14 cellular contexts compared by ENCODE assay signal in the genomic region with DNA sequence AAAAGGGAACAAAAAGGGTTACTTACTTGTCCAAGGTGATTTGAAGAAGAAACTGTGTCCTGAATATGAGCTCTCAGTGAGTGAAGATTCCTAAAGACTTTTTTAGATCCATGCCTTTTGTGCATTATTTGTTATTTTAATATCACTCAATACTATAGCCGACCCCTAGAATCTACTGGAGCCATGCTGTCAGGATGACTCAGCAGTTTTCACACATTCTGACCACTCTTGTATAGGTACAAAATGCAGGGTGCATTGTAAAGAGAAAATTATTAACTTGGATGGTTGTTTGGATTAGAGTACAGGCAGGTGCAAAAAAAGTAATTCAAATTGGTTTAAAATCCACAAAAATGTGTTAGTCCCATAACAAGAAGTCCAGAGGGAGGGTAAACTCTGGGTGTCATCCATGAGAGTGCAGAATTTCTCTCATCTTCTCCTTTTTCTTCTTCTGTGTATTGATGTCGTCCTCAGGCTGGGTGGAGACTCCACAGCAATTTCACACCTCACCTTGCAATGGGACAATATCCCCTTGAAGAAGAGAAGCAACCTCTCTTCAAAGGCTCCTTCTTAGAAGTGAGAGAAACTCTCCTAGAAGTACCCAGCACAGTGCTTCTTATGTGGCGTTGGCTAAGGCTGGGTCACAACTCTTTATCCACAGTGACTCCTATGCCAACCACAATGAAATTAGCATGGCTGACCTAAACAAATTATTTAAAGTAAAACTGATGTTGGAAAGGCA.
DNase-seq lines count a peak whose midpoint lies in the region; ATAC-seq, FAIRE-seq and TF ChIP-seq lines count a peak whose summit lies in the region.
"Had no signal": no experiment of that assay in that cellular context is flagged by ENCODE, and none has a peak within 500 bp of the region (broad histone marks: within the 10 kb centered on the region; RNA-seq: fewer than 3 reads in every experiment).

No MANE protein-coding gene starts in this region.

- no peak overlapping the region for H3K18ac ChIP-seq in H1 (ENCODE audit: extremely low read depth, low read length)

- H3K27me3 Mint-ChIP-seq in activated CD4-positive, alpha-beta T cell treated with anti-CD3 and anti-CD28 coated beads, Interleukin-2, amount 10 ng/mL, durations not matched to agents 7 days and 5 days = peaks cover 2% of the 10 kb centered on the region
- H3K27me3 Mint-ChIP-seq: CD4-positive, CD25-positive, alpha-beta regulatory T cell; IgD-negative memory B cell had no signal

- WGBS in HepG2 (ENCODE audit: low lambda C conversion rate) = 59% methylated on average over 3 of the region's 3 CpGs
- 87% methylated on average over 3 of the region's 3 CpGs for WGBS in right lobe of liver (ENCODE audit: insufficient coverage, low coverage, low lambda C conversion rate, missing lambda C conversion rate)
- 96% methylated on average over 3 of the region's 3 CpGs; no CpG with 5 or more reads in 1 of the 2 experiments for WGBS in H1 (ENCODE audit: extremely low coverage in 1 of 2, insufficient coverage in 1 of 2, insufficient read length in 1 of 2, insufficient replicate concordance in 2 of 2, low coverage in 1 of 2, low lambda C conversion rate in 2 of 2, missing lambda C conversion rate in 1 of 2), 2 experiments

- H4K20me1 ChIP-seq in HepG2 (ENCODE audit: insufficient read depth, low read length) = no peaks in the 10 kb centered on the region
- no peaks in the 10 kb centered on the region for H4K20me1 ChIP-seq in H1 (replicated peaks in 1 of 2; ENCODE audit: control insufficient read depth in 1 of 2, insufficient read depth in 2 of 2, low read length in 2 of 2)
- H4K20me1 ChIP-seq: BLaER1 treated with 17β-estradiol and CSF1 and Interleukin-3, amounts not matched to agents 10 nM and 100 nM had no signal

- no peak overlapping the region for H3K56ac ChIP-seq in H1 (replicated peaks; ENCODE audit: insufficient read length, low read depth, low read length)

- H3K36me3 ChIP-seq in HepG2 (replicated peaks in 1 of 2; ENCODE audit: control insufficient read depth in 1 of 2, insufficient read depth in 2 of 2, low read length in 2 of 2) (no peaks in the 10 kb centered on the region), right lobe of liver (no peaks in the 10 kb centered on the region), H1 (ENCODE audit: control insufficient read depth in 2 of 4, insufficient read depth in 4 of 4, low read length in 3 of 4) (no peaks in the 10 kb centered on the region)

- H3K9me3 ChIP-seq in HepG2 (ENCODE audit: low read length) (no peaks in the 10 kb centered on the region), right lobe of liver (no peaks in the 10 kb centered on the region), H1 (ENCODE audit: insufficient read depth in 2 of 2, low read depth in 1 of 2, low read length in 1 of 2) (0 out of 4 replicates have a peak, but pooled peaks cover 0 to 1% of the 10 kb centered on the region in 2 experiments)

- H4K8ac ChIP-seq in H1 (ENCODE audit: extremely low read depth, insufficient read depth, low read length) = no peak overlapping the region

- H2BK5ac ChIP-seq in H1 (ENCODE audit: low read depth, low read length) = no peak overlapping the region

- H3K27ac ChIP-seq in HepG2 (ENCODE audit: extremely low read length, insufficient read depth, low read length) (no peak overlapping the region), right lobe of liver (no peak overlapping the region), H1 (ENCODE audit: low read depth, low read length) (no peak overlapping the region)
- H3K27ac ChIP-seq: BLaER1 treated with 17β-estradiol and CSF1 and Interleukin-3, amounts not matched to agents 10 nM and 100 nM had no signal

- no peaks in the 10 kb centered on the region for H3K79me1 ChIP-seq in H1 (ENCODE audit: low read depth, low read length)

- no peak overlapping the region for H2AK5ac ChIP-seq in H1 (ENCODE audit: low read depth, low read length)

- POLR2A ChIA-PET in activated CD4-positive, alpha-beta T cell treated with anti-CD3 and anti-CD28 coated beads, Interleukin-2, amount 10 ng/mL, durations not matched to agents 7 days and 5 days (lab: Charles Lee) = no interaction called here
- POLR2A ChIA-PET in HepG2 (lab: Yijun Ruan, JAX) (no interaction called here), H1 (lab: Charles Lee; ENCODE audit: partially characterized antibody) (no interaction called here)

- peaks cover 20% of the 10 kb centered on the region for H3K4me1 Mint-ChIP-seq in activated CD4-positive, alpha-beta T cell treated with anti-CD3 and anti-CD28 coated beads, Interleukin-2, amount 10 ng/mL, durations not matched to agents 7 days and 5 days
- H3K4me1 Mint-ChIP-seq: CD4-positive, CD25-positive, alpha-beta regulatory T cell; IgD-negative memory B cell had no signal

- no peak overlapping the region for H2BK12ac ChIP-seq in H1 (ENCODE audit: low read depth, low read length)

- H3K27me3 ChIP-seq in HepG2 (ENCODE audit: control insufficient read depth in 1 of 2, insufficient read depth in 2 of 2, low read length in 2 of 2) (no peaks in the 10 kb centered on the region), right lobe of liver (no peaks in the 10 kb centered on the region), H1 (replicated peaks in 1 of 4; ENCODE audit: control insufficient read depth in 3 of 4, extremely low read depth in 1 of 4, insufficient read depth in 3 of 4, low read length in 3 of 4) (peaks cover 0 to 1% (median 0%) of the 10 kb centered on the region in 4 experiments; a peak in 1 of 7 replicates)
- H3K27me3 ChIP-seq: BLaER1 treated with 17β-estradiol and CSF1 and Interleukin-3, amounts not matched to agents 10 nM and 100 nM had no signal

- no peak overlapping the region for H2BK20ac ChIP-seq in H1 (ENCODE audit: low read length)

- no peak overlapping the region for H2BK15ac ChIP-seq in H1 (ENCODE audit: low read length)

- no peak for TF ChIP-seq RAD21 in HepG2 (CRISPR knock-in tag; IDR thresholded peaks at IDR 0.05)
- no peak for TF ChIP-seq RAD21 in H1 (IDR thresholded peaks at IDR 0.05 in 1 of 2, conservative IDR thresholded peaks at IDR 0.05 in 1 of 2; ENCODE audit: low read depth in 2 of 2, low read length in 2 of 2)

- H3K4me2 ChIP-seq in HepG2 (ENCODE audit: low read depth, low read length) (no peak overlapping the region), H1 (ENCODE audit: insufficient read depth in 1 of 2, low read depth in 2 of 2, low read length in 2 of 2) (no peak overlapping the region)

- no peak for TF ChIP-seq CTCF in HepG2 (CRISPR knock-in tag; IDR thresholded peaks at IDR 0.05)
- no peak for TF ChIP-seq CTCF in right lobe of liver (IDR thresholded peaks at IDR 0.05)
- TF ChIP-seq CTCF in H1 (IDR thresholded peaks at IDR 0.05; ENCODE audit: control extremely low read depth in 1 of 3, insufficient read depth in 1 of 3, low read depth in 1 of 3, low read length in 3 of 3) = no peak

- H3K27ac Mint-ChIP-seq in activated CD4-positive, alpha-beta T cell treated with anti-CD3 and anti-CD28 coated beads, Interleukin-2, amount 10 ng/mL, durations not matched to agents 7 days and 5 days = peak overlapping the region; percentile 54
- H3K27ac Mint-ChIP-seq: CD4-positive, CD25-positive, alpha-beta regulatory T cell; IgD-negative memory B cell had no signal

- H3K9me3 Mint-ChIP-seq in activated CD4-positive, alpha-beta T cell treated with anti-CD3 and anti-CD28 coated beads, Interleukin-2, amount 10 ng/mL, durations not matched to agents 7 days and 5 days = peaks cover 5% of the 10 kb centered on the region

- TF ChIP-seq POLR2A in HepG2 (IDR thresholded peaks at IDR 0.05; ENCODE audit: insufficient read depth in 1 of 2, low read depth in 2 of 2, low read length in 2 of 2) (no peak), right lobe of liver (IDR thresholded peaks at IDR 0.05) (no peak), H1 (IDR thresholded peaks at IDR 0.05; ENCODE audit: control extremely low read depth in 1 of 2, low read depth in 2 of 2, low read length in 2 of 2) (no peak)

- H3K4ac ChIP-seq in H1 (replicated peaks; ENCODE audit: insufficient read length, low read depth, low read length) = no peak overlapping the region

- no peak for TF ChIP-seq EP300 in HepG2 (IDR thresholded peaks at IDR 0.05; ENCODE audit: low read depth in 2 of 2, low read length in 2 of 2)
- TF ChIP-seq EP300 in HepG2 (CRISPR knock-in tag; IDR thresholded peaks at IDR 0.05; ENCODE audit: borderline replicate concordance) = no peak
- no peak for TF ChIP-seq EP300 in H1 (IDR thresholded peaks at IDR 0.05; ENCODE audit: borderline replicate concordance in 1 of 2, low read depth in 2 of 2, low read length in 2 of 2)

- no peak overlapping the region for H3K23ac ChIP-seq in H1 (ENCODE audit: insufficient read length)

- no TSS peak for BruUV-seq in HepG2 (replicated peaks; lab: Mats Ljungman, UMichigan)

- DNase-seq in activated CD4-positive, alpha-beta T cell treated with anti-CD3 and anti-CD28 coated beads, Interleukin-2, amount 10 ng/mL, durations not matched to agents 7 days and 5 days = peak; percentile 19
- DNase-seq in activated CD4-positive, alpha-beta T cell treated with anti-CD3 and anti-CD28 coated beads for 4 hours = no peak
- no peak for DNase-seq in HepG2 (ENCODE audit: low spot score)
- no peak for DNase-seq in right lobe of liver
- DNase-seq in H1 (ENCODE audit: low read depth in 1 of 2, low spot score in 2 of 2) = no peak
- DNase-seq in NCI-H2029 (lab: John Stamatoyannopoulos, UW) = no peak
- DNase-seq: 8988T, ACHN, DMS53, H7 had no signal

- peaks cover 11% of the 10 kb centered on the region for H3K4me1 ChIP-seq in HepG2 (ENCODE audit: insufficient read depth, low read length)
- no peaks in the 10 kb centered on the region for H3K4me1 ChIP-seq in right lobe of liver
- H3K4me1 ChIP-seq in H1 (replicated peaks in 1 of 4; ENCODE audit: control insufficient read depth in 3 of 4, insufficient read depth in 4 of 4, low read length in 3 of 4) = no peaks in the 10 kb centered on the region

- H3K9ac ChIP-seq in HepG2 (ENCODE audit: insufficient read depth, low read depth, low read length) = no peak overlapping the region
- no peak overlapping the region for H3K9ac ChIP-seq in H1 (replicated peaks in 1 of 4; ENCODE audit: extremely low read depth in 1 of 4, low read depth in 3 of 4, low read length in 3 of 4)
- H3K9ac ChIP-seq: BLaER1 treated with 17β-estradiol and CSF1 and Interleukin-3, amounts not matched to agents 10 nM and 100 nM had no signal

- FAIRE-seq in HepG2 (lab: Jason Lieb, UNC) = no peak
- FAIRE-seq in H1 (lab: Jason Lieb, UNC) = no peak

- H3K23me2 ChIP-seq in H1 (ENCODE audit: low read depth, low read length) = peaks cover 1% of the 10 kb centered on the region; the same call in 1 of the 2 replicates

- no peak overlapping the region for H4K91ac ChIP-seq in H1 (replicated peaks; ENCODE audit: insufficient read length, low read length)

- H2AFZ ChIP-seq in HepG2 (ENCODE audit: low read length) (no peak overlapping the region), H1 (ENCODE audit: low read length) (no peak overlapping the region)

- intact Hi-C loops in HepG2 (cut with micrococcal nuclease; ENCODE audit: unreplicated experiment) (no loop called here), right lobe of liver (cut with DNase I) (no loop called here)

- in situ Hi-C loops in HepG2 (cut with HindIII; ENCODE audit: extremely low pct_ligation_motif_present, low pct_unique_long_range_greater_than_20kb) = no loop called here

- H2BK120ac ChIP-seq in H1 (replicated peaks; ENCODE audit: low read depth, low read length) = no peak overlapping the region

- H3K4me3 ChIP-seq in HepG2 (replicated peaks in 1 of 3; ENCODE audit: insufficient read depth in 1 of 3, low read depth in 2 of 3, low read length in 3 of 3) (no peak overlapping the region), right lobe of liver (no peak overlapping the region), H1 (ENCODE audit: extremely low read depth in 1 of 4, insufficient read depth in 2 of 4, low read depth in 3 of 4, low read length in 4 of 4) (no peak overlapping the region)
- H3K4me3 ChIP-seq: BLaER1 treated with 17β-estradiol and CSF1 and Interleukin-3, amounts not matched to agents 10 nM and 100 nM had no signal

- no peak overlapping the region for H3K4me3 Mint-ChIP-seq in activated CD4-positive, alpha-beta T cell treated with anti-CD3 and anti-CD28 coated beads, Interleukin-2, amount 10 ng/mL, durations not matched to agents 7 days and 5 days
- H3K4me3 Mint-ChIP-seq: CD4-positive, CD25-positive, alpha-beta regulatory T cell; IgD-negative memory B cell had no signal

- peaks cover 2% of the 10 kb centered on the region for H3K36me3 Mint-ChIP-seq in activated CD4-positive, alpha-beta T cell treated with anti-CD3 and anti-CD28 coated beads, Interleukin-2, amount 10 ng/mL, durations not matched to agents 7 days and 5 days (ENCODE audit: low read depth)
- H3K36me3 Mint-ChIP-seq: IgD-negative memory B cell had no signal

- H3K14ac ChIP-seq in H1 (ENCODE audit: insufficient read length) = no peak overlapping the region

- H3K79me2 ChIP-seq in HepG2 (ENCODE audit: insufficient read depth, low read length) (no peaks in the 10 kb centered on the region), H1 (ENCODE audit: control insufficient read depth in 1 of 2, insufficient read depth in 2 of 2, low read length in 2 of 2) (no peaks in the 10 kb centered on the region)

- ATAC-seq in HepG2 (no peak), right lobe of liver (no peak), GM18867 (IDR thresholded peaks at IDR 0.05; ENCODE audit: unreplicated experiment) (no peak)

- H4K5ac ChIP-seq in H1 (ENCODE audit: insufficient read length, low read depth, low read length) = no peak overlapping the region

- CTCF ChIA-PET in activated CD4-positive, alpha-beta T cell treated with anti-CD3 and anti-CD28 coated beads, Interleukin-2, amount 10 ng/mL, durations not matched to agents 7 days and 5 days (lab: Charles Lee) = no interaction called here
- CTCF ChIA-PET in HepG2 (lab: Yijun Ruan, JAX; ENCODE audit: low intra/inter-chr PET ratio, low total read pairs) (no interaction called here), H1 (lab: Charles Lee; ENCODE audit: partially characterized antibody) (interaction anchor here (1.0 to 1.2 kb wide), 2 partner anchors 19 to 422 kb away, joined by 3 to 4 read pairs; no protein-coding TSS in a partner anchor)
